Comparison of ENCODE assay signal across 1 cellular context in the genomic region with DNA sequence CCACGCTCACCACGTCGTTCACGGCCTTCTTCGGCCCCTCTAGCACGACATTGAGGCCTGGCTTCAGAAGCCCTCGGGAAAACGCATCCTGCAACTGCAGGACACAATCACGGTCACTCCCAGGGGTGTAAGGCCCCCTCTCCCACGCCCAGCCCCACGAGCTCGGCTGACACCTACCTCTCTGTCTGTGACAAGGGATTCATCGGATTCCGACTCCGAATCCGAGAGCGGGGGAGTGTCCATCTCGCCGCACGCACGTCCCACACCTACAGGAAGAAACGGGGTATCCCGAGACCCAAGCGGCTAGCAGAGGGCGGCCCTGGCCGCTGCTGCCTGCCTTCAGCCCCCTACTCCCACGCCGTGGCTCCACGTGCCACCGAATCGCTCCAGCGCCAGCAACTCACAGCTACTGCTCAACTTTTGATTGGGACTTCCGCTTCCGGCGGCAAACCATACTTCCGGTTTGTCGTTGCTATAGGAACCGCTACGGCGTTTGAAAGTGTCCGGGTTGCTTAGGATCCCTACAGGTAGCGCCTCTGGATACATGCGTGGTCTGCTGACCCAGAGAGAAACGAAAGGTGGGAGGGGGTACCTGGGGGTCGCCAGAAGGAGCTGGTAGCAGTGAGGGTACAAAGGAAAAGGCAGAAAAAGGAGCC.
TF ChIP-seq lines count a peak whose summit lies in the region.

CFAP57 (plus strand) TSS at position 455 of the 656 bp plus-strand sequence. CDS start 424 bp downstream, outside the sequence.
EBNA1BP2 (minus strand) TSS at position 415 of the 656 bp plus-strand sequence; CDS start at position 243, 172 bp downstream.

TF ChIP-seq in HepG2, 621 proteins besides CTCF, POLR2A, EP300 and RAD21 (continued from another document and continues in another):
- TF ChIP-seq, protein P1, sequence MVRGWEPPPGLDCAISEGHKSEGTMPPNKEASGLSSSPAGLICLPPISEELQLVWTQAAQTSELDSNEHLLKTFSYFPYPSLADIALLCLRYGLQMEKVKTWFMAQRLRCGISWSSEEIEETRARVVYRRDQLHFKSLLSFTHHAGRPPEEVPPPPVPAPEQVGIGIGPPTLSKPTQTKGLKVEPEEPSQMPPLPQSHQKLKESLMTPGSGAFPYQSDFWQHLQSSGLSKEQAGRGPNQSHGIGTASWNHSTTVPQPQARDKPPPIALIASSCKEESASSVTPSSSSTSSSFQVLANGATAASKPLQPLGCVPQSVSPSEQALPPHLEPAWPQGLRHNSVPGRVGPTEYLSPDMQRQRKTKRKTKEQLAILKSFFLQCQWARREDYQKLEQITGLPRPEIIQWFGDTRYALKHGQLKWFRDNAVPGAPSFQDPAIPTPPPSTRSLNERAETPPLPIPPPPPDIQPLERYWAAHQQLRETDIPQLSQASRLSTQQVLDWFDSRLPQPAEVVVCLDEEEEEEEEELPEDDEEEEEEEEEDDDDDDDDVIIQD (CRISPR knock-in tag; IDR thresholded peaks at IDR 0.05; ENCODE audit: low read depth), result no peak
- TF ChIP-seq E2F5 (CRISPR knock-in tag; conservative IDR thresholded peaks at IDR 0.05) (no peak), MTF1 (CRISPR knock-in tag; IDR thresholded peaks at IDR 0.05) (no peak), SMC3 (IDR thresholded peaks at IDR 0.05; ENCODE audit: low read length) (no peak), NFATC3 (CRISPR knock-in tag; IDR thresholded peaks at IDR 0.05) (no peak), ZNF101 (CRISPR knock-in tag; IDR thresholded peaks at IDR 0.05; ENCODE audit: borderline replicate concordance, low read depth) (no peak), ZNF768 (CRISPR knock-in tag; IDR thresholded peaks at IDR 0.05) (no peak), MXD3 (CRISPR knock-in tag; IDR thresholded peaks at IDR 0.05) (peak; percentile 94), SCMH1 (CRISPR knock-in tag; IDR thresholded peaks at IDR 0.05; ENCODE audit: borderline replicate concordance) (no peak), FOXC1 (CRISPR knock-in tag; IDR thresholded peaks at IDR 0.05; ENCODE audit: borderline replicate concordance) (no peak; the same call in 1 of the 2 replicates), MED1 (CRISPR knock-in tag; IDR thresholded peaks at IDR 0.05) (peak; percentile 65), ZNF816 (CRISPR knock-in tag; IDR thresholded peaks at IDR 0.05; ENCODE audit: borderline replicate concordance) (no peak), ZNF24 (IDR thresholded peaks at IDR 0.05) (no peak), TARDBP (CRISPR knock-in tag; IDR thresholded peaks at IDR 0.05) (0 out of 2 replicates have a peak, but pooled peaks have one; percentile 31), ZNF747 (CRISPR knock-in tag; IDR thresholded peaks at IDR 0.05; ENCODE audit: borderline replicate concordance) (no peak), JARID2 (CRISPR knock-in tag; IDR thresholded peaks at IDR 0.05; ENCODE audit: insufficient replicate concordance) (no peak), SIX1 (CRISPR knock-in tag; IDR thresholded peaks at IDR 0.05; ENCODE audit: borderline replicate concordance) (no peak), TERF1 (CRISPR knock-in tag; IDR thresholded peaks at IDR 0.05) (no peak), ZNF639 (CRISPR knock-in tag; conservative IDR thresholded peaks at IDR 0.05) (no peak), RXRA (CRISPR knock-in tag; IDR thresholded peaks at IDR 0.05) (peak; percentile 35; the same call in 1 of the 2 replicates), ZNF746 (CRISPR knock-in tag; IDR thresholded peaks at IDR 0.05) (no peak; the same call in 1 of the 2 replicates), THAP9 (CRISPR knock-in tag; IDR thresholded peaks at IDR 0.05; ENCODE audit: borderline replicate concordance) (peak; percentile 49; the same call in 1 of the 2 replicates), KLF11 (CRISPR knock-in tag; IDR thresholded peaks at IDR 0.05) (no peak), ZNF619 (CRISPR knock-in tag; IDR thresholded peaks at IDR 0.05) (no peak), ZNF143 (CRISPR knock-in tag; IDR thresholded peaks at IDR 0.05) (peak; percentile 47; the same call in 1 of the 2 replicates), NCOA1 (CRISPR knock-in tag; IDR thresholded peaks at IDR 0.05) (peak; percentile 45; the same call in 1 of the 2 replicates), NFE2 (CRISPR knock-in tag; IDR thresholded peaks at IDR 0.05) (no peak), ZFP41 (CRISPR knock-in tag; IDR thresholded peaks at IDR 0.05; ENCODE audit: borderline replicate concordance) (no peak), GTF3A (CRISPR knock-in tag; conservative IDR thresholded peaks at IDR 0.05) (no peak), ZNF574 (CRISPR knock-in tag; IDR thresholded peaks at IDR 0.05) (peak; percentile 76), ATF6 (CRISPR knock-in tag; conservative IDR thresholded peaks at IDR 0.05) (no peak), ZNF34 (CRISPR knock-in tag; IDR thresholded peaks at IDR 0.05; ENCODE audit: borderline replicate concordance) (no peak), THAP8 (CRISPR knock-in tag; IDR thresholded peaks at IDR 0.05; ENCODE audit: borderline replicate concordance) (peak; percentile 52; the same call in 1 of the 2 replicates)
- TF ChIP-seq, protein P2, sequence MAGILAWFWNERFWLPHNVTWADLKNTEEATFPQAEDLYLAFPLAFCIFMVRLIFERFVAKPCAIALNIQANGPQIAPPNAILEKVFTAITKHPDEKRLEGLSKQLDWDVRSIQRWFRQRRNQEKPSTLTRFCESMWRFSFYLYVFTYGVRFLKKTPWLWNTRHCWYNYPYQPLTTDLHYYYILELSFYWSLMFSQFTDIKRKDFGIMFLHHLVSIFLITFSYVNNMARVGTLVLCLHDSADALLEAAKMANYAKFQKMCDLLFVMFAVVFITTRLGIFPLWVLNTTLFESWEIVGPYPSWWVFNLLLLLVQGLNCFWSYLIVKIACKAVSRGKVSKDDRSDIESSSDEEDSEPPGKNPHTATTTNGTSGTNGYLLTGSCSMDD (CRISPR knock-in tag; IDR thresholded peaks at IDR 0.05), result no peak
